10 cellular contexts compared by ENCODE assay signal in genomic region chr9:5557606-5558587, GRCh38. TPM values are rescaled to one million over a fixed set of nuclear protein-coding genes. Genes with fewer than 3 reads are reported as not detected.
DNase-seq lines count a peak whose midpoint lies in the region; ATAC-seq lines count a peak whose summit lies in the region.
"Had no signal": no experiment of that assay in that cellular context is flagged by ENCODE, and none has a peak within 500 bp of the region (broad histone marks: within the 10 kb centered on the region; RNA-seq: fewer than 3 reads in every experiment).

No MANE protein-coding gene starts in this region.

- no peak overlapping the region for H3K9ac ChIP-seq in stomach smooth muscle (ENCODE audit: low read length in 2 of 2)

- H3K9me3 ChIP-seq in stomach smooth muscle (ENCODE audit: control insufficient read depth in 2 of 2, low read length in 2 of 2) (no peaks in the 10 kb centered on the region), HAP-1 (no peaks in the 10 kb centered on the region)

- intact Hi-C loops in activated CD4-positive, alpha-beta memory T cell treated with anti-CD3 and anti-CD28 coated beads for 36 hours (cut with micrococcal nuclease) = loop anchor here (1.0 kb wide), 2 partner anchors 28 to 48 kb away; partner anchors contain the start of gene PDCD1LG2
- intact Hi-C loops in left cardiac atrium (cut with DNase I) (no loop called here), posterior vena cava (cut with DNase I) (no loop called here)

- peaks cover 6% of the 10 kb centered on the region for H3K36me3 Mint-ChIP-seq in activated CD4-positive, alpha-beta memory T cell treated with anti-CD3 and anti-CD28 coated beads for 36 hours

- H3K4me1 ChIP-seq in stomach smooth muscle (ENCODE audit: control insufficient read depth, insufficient read depth, low read length) (peaks cover 4% of the 10 kb centered on the region), HAP-1 (peaks cover 8% of the 10 kb centered on the region)

- CTCF ChIA-PET in activated CD4-positive, alpha-beta memory T cell treated with anti-CD3 and anti-CD28 coated beads for 36 hours (lab: Charles Lee) = interaction anchor here (0.8 to 1.0 kb wide), 2 partner anchors 42 to 120 kb away, joined by 3 to 4 read pairs; partner anchors contain the start of gene PLGRKT

- ATAC-seq in GM18858 (IDR thresholded peaks at IDR 0.05; ENCODE audit: unreplicated experiment) (peak; percentile 56), HG03108 (IDR thresholded peaks at IDR 0.05; ENCODE audit: unreplicated experiment) (peak; percentile 57), left cardiac atrium (peak; percentile 77 to 80)
- ATAC-seq: HCT116 had no signal

- H3K27me3 ChIP-seq in stomach smooth muscle (ENCODE audit: control insufficient read depth in 1 of 2, insufficient read depth in 2 of 2, low read length in 2 of 2) = no peaks in the 10 kb centered on the region
- H3K27me3 ChIP-seq in HAP-1 (ENCODE audit: low read depth) = no peaks in the 10 kb centered on the region
- H3K27me3 ChIP-seq: cardiac muscle cell had no signal

- no peaks in the 10 kb centered on the region for H3K36me3 ChIP-seq in stomach smooth muscle (ENCODE audit: control insufficient read depth in 2 of 2, insufficient read depth in 2 of 2, low read length in 2 of 2)
- H3K36me3 ChIP-seq in HAP-1 (replicated peaks) = no peaks in the 10 kb centered on the region
- H3K36me3 ChIP-seq: cardiac muscle cell had no signal

- POLR2A ChIA-PET in activated CD4-positive, alpha-beta memory T cell treated with anti-CD3 and anti-CD28 coated beads for 36 hours (lab: Charles Lee) = no interaction called here

- peaks cover 46% of the 10 kb centered on the region for H3K4me1 Mint-ChIP-seq in activated CD4-positive, alpha-beta memory T cell treated with anti-CD3 and anti-CD28 coated beads for 36 hours (ENCODE audit: low read depth)

- in situ Hi-C loops in HAP-1 (cut with MboI; ENCODE audit: low sequenced_read_pairs) = no loop called here

- peak overlapping the region; percentile 24 for H3K27ac Mint-ChIP-seq in activated CD4-positive, alpha-beta memory T cell treated with anti-CD3 and anti-CD28 coated beads for 36 hours

- peak; percentile 65 for DNase-seq in activated CD4-positive, alpha-beta memory T cell treated with anti-CD3 and anti-CD28 coated beads for 36 hours
- peak; percentile 23 for DNase-seq in left cardiac atrium
- no peak for DNase-seq in posterior vena cava (ENCODE audit: low spot score)
- DNase-seq in DMS53 (lab: John Stamatoyannopoulos, UW) = no peak
- DNase-seq in HAP-1 (ENCODE audit: low spot score in 2 of 2) = no peak

- H3K9me3 Mint-ChIP-seq in activated CD4-positive, alpha-beta memory T cell treated with anti-CD3 and anti-CD28 coated beads for 36 hours = peaks cover 6% of the 10 kb centered on the region

- H3K27ac ChIP-seq in stomach smooth muscle (ENCODE audit: low read length) = peak overlapping the region; percentile 31
- H3K27ac ChIP-seq: cardiac muscle cell had no signal

- no peaks in the 10 kb centered on the region for H3K27me3 Mint-ChIP-seq in activated CD4-positive, alpha-beta memory T cell treated with anti-CD3 and anti-CD28 coated beads for 36 hours

- H3K4me3 ChIP-seq in stomach smooth muscle (ENCODE audit: low read length in 2 of 2) = peak overlapping the region in 1 of 2 donors; percentile 15
- no peak overlapping the region for H3K4me3 ChIP-seq in HAP-1
- H3K4me3 ChIP-seq: cardiac muscle cell had no signal

- no peak overlapping the region for H3K4me3 Mint-ChIP-seq in activated CD4-positive, alpha-beta memory T cell treated with anti-CD3 and anti-CD28 coated beads for 36 hours

RNA-seq across cellular contexts. Expression of gene PDCD1LG2, which starts 47.6 kb away (rescaled TPM):
- under 1 TPM; 0.73 to 0.83 TPM for total RNA-seq in activated CD4-positive, alpha-beta memory T cell treated with anti-CD3 and anti-CD28 coated beads for 36 hours
- total RNA-seq in left cardiac atrium (1 to 10 TPM; 3.3 to 3.6 TPM), posterior vena cava (1 to 10 TPM; 4.2 to 5.4 TPM)
- total RNA-seq: cardiac muscle cell had no signal

Comparison
In these comparisons a context has a peak if more than half of its experiments do, and no peak if none do; other contexts are left out.
1. DNase-seq: peak in activated CD4-positive, alpha-beta memory T cell treated with anti-CD3 and anti-CD28 coated beads for 36 hours (single experiment) and left cardiac atrium (single experiment); none in posterior vena cava (single experiment), DMS53 (single experiment) and HAP-1 (0 of 2).
2. Peak in every context shown above with its lines, with median percentiles within 50 percentile points of each other: ATAC-seq.